ENCODE assay signal across 24 cellular contexts in genomic region chr7:1677206-1678069, GRCh38. TPM values are rescaled to one million over a fixed set of nuclear protein-coding genes. Genes with fewer than 3 reads are reported as not detected.
A peak's percentile ranks its signal among the peaks of the same experiment; 100 is the strongest.
DNase-seq lines count a peak whose midpoint lies in the region; ATAC-seq and TF ChIP-seq lines count a peak whose summit lies in the region.
"Had no signal": no experiment of that assay in that cellular context is flagged by ENCODE, and none has a peak within 500 bp of the region (broad histone marks: within the 10 kb centered on the region; RNA-seq: fewer than 3 reads in every experiment).

No MANE protein-coding gene starts in this region.

- H3K4me1 Mint-ChIP-seq in neural progenitor cell, result peaks cover 20% of the 10 kb centered on the region
- H3K4me1 Mint-ChIP-seq in activated CD8-positive, alpha-beta T cell treated with anti-CD3 and anti-CD28 coated beads, Interleukin-2, amount 10 ng/mL, durations not matched to agents 7 days and 5 days (ENCODE audit: low read depth), result no peaks in the 10 kb centered on the region
- H3K4me1 Mint-ChIP-seq: activated naive CD8-positive, alpha-beta T cell treated with anti-CD3 and anti-CD28 coated beads, Interleukin-2, amount 10 ng/mL, durations not matched to agents 7 days and 5 days had no signal

- TF ChIP-seq CTCF in heart right ventricle (IDR thresholded peaks at IDR 0.05), result no peak
- no peak for TF ChIP-seq CTCF in adrenal gland (IDR thresholded peaks at IDR 0.05)
- no peak for TF ChIP-seq CTCF in neural progenitor cell (IDR thresholded peaks at IDR 0.05)

- no peak overlapping the region for H3K27ac ChIP-seq in heart right ventricle
- no peak overlapping the region for H3K27ac ChIP-seq in adrenal gland
- H3K27ac ChIP-seq in neural progenitor cell, result no peak overlapping the region
- H3K27ac ChIP-seq: body of pancreas, gastroesophageal sphincter, SK-N-MC, upper lobe of right lung, WERI-Rb-1 had no signal

- ATAC-seq in Right ventricle myocardium inferior (no peak), heart right ventricle (no peak)
- ATAC-seq in activated CD8-positive, alpha-beta T cell treated with anti-CD3 and anti-CD28 coated beads, Interleukin-2, amount 10 ng/mL, durations not matched to agents 7 days and 5 days, result no peak
- ATAC-seq: body of pancreas; effector memory CD8-positive, alpha-beta T cell; gastroesophageal sphincter; upper lobe of right lung had no signal

- peaks cover 7% of the 10 kb centered on the region for H3K9me3 Mint-ChIP-seq in neural progenitor cell
- H3K9me3 Mint-ChIP-seq in activated CD8-positive, alpha-beta T cell treated with anti-CD3 and anti-CD28 coated beads, Interleukin-2, amount 10 ng/mL, durations not matched to agents 7 days and 5 days (ENCODE audit: insufficient read depth), result peaks cover 5% of the 10 kb centered on the region
- H3K9me3 Mint-ChIP-seq: activated naive CD8-positive, alpha-beta T cell treated with anti-CD3 and anti-CD28 coated beads, Interleukin-2, amount 10 ng/mL, durations not matched to agents 7 days and 5 days; CD4-positive, alpha-beta T cell; effector memory CD8-positive, alpha-beta T cell had no signal

- 74 to 78% methylated on average over 25 of the region's 25 CpGs for WGBS in heart right ventricle, 2 donors
- 69 to 74% (median 71%) methylated on average over 25 of the region's 25 CpGs for WGBS in adrenal gland, 4 donors

- peaks cover 29% of the 10 kb centered on the region for H4K20me1 ChIP-seq in neural progenitor cell (ENCODE audit: low read depth)

- no peaks in the 10 kb centered on the region for H3K4me1 ChIP-seq in heart right ventricle
- no peaks in the 10 kb centered on the region for H3K4me1 ChIP-seq in adrenal gland (replicated peaks in 1 of 2)
- no peaks in the 10 kb centered on the region for H3K4me1 ChIP-seq in neural progenitor cell
- H3K4me1 ChIP-seq: body of pancreas, gastroesophageal sphincter, upper lobe of right lung had no signal

- POLR2A ChIA-PET in activated CD8-positive, alpha-beta T cell treated with anti-CD3 and anti-CD28 coated beads, Interleukin-2, amount 10 ng/mL, durations not matched to agents 7 days and 5 days (lab: Charles Lee), result no interaction called here

- peaks cover 5% of the 10 kb centered on the region for H3K27me3 Mint-ChIP-seq in neural progenitor cell (ENCODE audit: insufficient read depth, low read depth)
- H3K27me3 Mint-ChIP-seq in activated CD8-positive, alpha-beta T cell treated with anti-CD3 and anti-CD28 coated beads, Interleukin-2, amount 10 ng/mL, durations not matched to agents 7 days and 5 days (ENCODE audit: low read depth), result peaks cover 6% of the 10 kb centered on the region

- no peaks in the 10 kb centered on the region for H3F3A ChIP-seq in neural progenitor cell (ENCODE audit: low read depth)

- peaks cover 0 to 7% (median 1%) of the 10 kb centered on the region in 11 donors for H3K9me3 ChIP-seq in heart right ventricle
- H3K9me3 ChIP-seq in adrenal gland (replicated peaks in 1 of 3), result no peaks in the 10 kb centered on the region
- H3K9me3 ChIP-seq in neural progenitor cell (ENCODE audit: low read depth), result no peaks in the 10 kb centered on the region
- H3K9me3 ChIP-seq: body of pancreas, upper lobe of right lung had no signal

- H3K4me3 ChIP-seq in heart right ventricle (no peak overlapping the region), adrenal gland (no peak overlapping the region), neural progenitor cell (no peak overlapping the region)
- H3K4me3 ChIP-seq: body of pancreas, gastroesophageal sphincter, SK-N-MC, upper lobe of right lung had no signal

- H2AFZ ChIP-seq in neural progenitor cell (replicated peaks), result no peak overlapping the region

- peak overlapping the region; percentile 57 for H3K27ac Mint-ChIP-seq in neural progenitor cell
- H3K27ac Mint-ChIP-seq in activated CD8-positive, alpha-beta T cell treated with anti-CD3 and anti-CD28 coated beads, Interleukin-2, amount 10 ng/mL, durations not matched to agents 7 days and 5 days, result no peak overlapping the region
- H3K27ac Mint-ChIP-seq: activated naive CD8-positive, alpha-beta T cell treated with anti-CD3 and anti-CD28 coated beads, Interleukin-2, amount 10 ng/mL, durations not matched to agents 7 days and 5 days; CD4-positive, alpha-beta T cell; effector memory CD8-positive, alpha-beta T cell; memory B cell had no signal

- no peak overlapping the region for H3K4me2 ChIP-seq in neural progenitor cell

- H3K36me3 ChIP-seq in heart right ventricle (no peaks in the 10 kb centered on the region), adrenal gland (replicated peaks in 1 of 2) (no peaks in the 10 kb centered on the region), neural progenitor cell (no peaks in the 10 kb centered on the region)
- H3K36me3 ChIP-seq: gastroesophageal sphincter, upper lobe of right lung had no signal

- no peaks in the 10 kb centered on the region for H3K79me2 ChIP-seq in neural progenitor cell (ENCODE audit: low read depth)

- H3K9ac ChIP-seq in neural progenitor cell, result no peak overlapping the region

- peaks cover 0 to 15% (median 13%) of the 10 kb centered on the region in 7 donors for H3K27me3 ChIP-seq in heart right ventricle
- H3K27me3 ChIP-seq in adrenal gland, result peaks cover 20% of the 10 kb centered on the region
- H3K27me3 ChIP-seq in neural progenitor cell, result peaks cover 21% of the 10 kb centered on the region

- H3K4me3 Mint-ChIP-seq in neural progenitor cell, result peak overlapping the region; percentile 7
- H3K4me3 Mint-ChIP-seq in activated CD8-positive, alpha-beta T cell treated with anti-CD3 and anti-CD28 coated beads, Interleukin-2, amount 10 ng/mL, durations not matched to agents 7 days and 5 days, result no peak overlapping the region
- H3K4me3 Mint-ChIP-seq: activated naive CD8-positive, alpha-beta T cell treated with anti-CD3 and anti-CD28 coated beads, Interleukin-2, amount 10 ng/mL, durations not matched to agents 7 days and 5 days; CD4-positive, alpha-beta T cell; effector memory CD8-positive, alpha-beta T cell; H9; memory B cell had no signal

- peak; percentile 51 for DNase-seq in Right ventricle myocardium inferior (ENCODE audit: missing footprints)
- no peak for DNase-seq in heart right ventricle
- peak in 4 of 7 donors; percentile 2 to 24 (median 8) for DNase-seq in adrenal gland
- no peak for DNase-seq in neural progenitor cell (ENCODE audit: low spot score)
- DNase-seq in activated CD4-positive, alpha-beta T cell treated with anti-CD3 and anti-CD28 coated beads, Interleukin-2, amount 50 U/mL, for 4 hours, result no peak
- no peak for DNase-seq in activated CD8-positive, alpha-beta T cell treated with anti-CD3 and anti-CD28 coated beads, Interleukin-2, amount 10 ng/mL, durations not matched to agents 7 days and 5 days
- no peak for DNase-seq in activated CD4-positive, alpha-beta T cell treated with anti-CD3 and anti-CD28 coated beads for 48 hours
- DNase-seq: activated CD4-positive, alpha-beta T cell treated with anti-CD3 and anti-CD28 coated beads, Interleukin-2, amount 50 U/mL, for 48 hours; activated naive CD8-positive, alpha-beta T cell treated with anti-CD3 and anti-CD28 coated beads, Interleukin-2, amount 10 ng/mL, durations not matched to agents 7 days and 5 days; DMS 273 treated with DMSO at 0.1 percent for 48 hours; effector memory CD8-positive, alpha-beta T cell; H9; kidney glomerular epithelial cell; NCI-H1105 treated with DMSO at 0.1 percent for 48 hours; NCI-H2107; NCI-H510A; WERI-Rb-1 had no signal

- intact Hi-C loops in Right ventricle myocardium inferior (cut with DNase I), result no loop called here
- intact Hi-C loops in heart right ventricle (cut with DNase I), result loop anchor here in 1 of 10 donors (10.0 kb wide), 1 partner anchor 527 kb away; no protein-coding TSS in a partner anchor
- intact Hi-C loops in adrenal gland (cut with DNase I), result loop anchor here in 1 of 2 donors (10.0 kb wide), 1 partner anchor 527 kb away; no protein-coding TSS in a partner anchor

- H3K36me3 Mint-ChIP-seq in neural progenitor cell, result peaks cover 13% of the 10 kb centered on the region
- H3K36me3 Mint-ChIP-seq in activated CD8-positive, alpha-beta T cell treated with anti-CD3 and anti-CD28 coated beads, Interleukin-2, amount 10 ng/mL, durations not matched to agents 7 days and 5 days (ENCODE audit: low read depth), result no peaks in the 10 kb centered on the region
- H3K36me3 Mint-ChIP-seq: activated naive CD8-positive, alpha-beta T cell treated with anti-CD3 and anti-CD28 coated beads, Interleukin-2, amount 10 ng/mL, durations not matched to agents 7 days and 5 days had no signal

- TF ChIP-seq POLR2A in adrenal gland (IDR thresholded peaks at IDR 0.05), result no peak

- CTCF ChIA-PET in activated CD8-positive, alpha-beta T cell treated with anti-CD3 and anti-CD28 coated beads, Interleukin-2, amount 10 ng/mL, durations not matched to agents 7 days and 5 days (lab: Charles Lee), result no interaction called here

RNA-seq across cellular contexts. Expression of gene ELFN1, which starts 7.4 kb away (rescaled TPM):
- total RNA-seq in Right ventricle myocardium inferior (10.7 TPM), heart right ventricle (1 to 10 TPM; 3.4 to 9.5 (median 6.4) TPM), adrenal gland (1 to 10 TPM in 4 of 8 donors, under 1 TPM in 4; 0.24 to 2.8 (median 1.0) TPM), neural progenitor cell (ENCODE audit: low replicate concordance) (2.2 and 13.6 TPM in 2 replicates)
- polyA plus RNA-seq in heart right ventricle (1 to 10 TPM; 3.0 to 5.7 TPM), adrenal gland (1 to 10 TPM in 1 of 3 donors, under 1 TPM in 2; 0.05 to 1.5 (median 0.80) TPM)
- total RNA-seq in activated CD8-positive, alpha-beta T cell treated with anti-CD3 and anti-CD28 coated beads, Interleukin-2, amount 10 ng/mL, durations not matched to agents 7 days and 5 days, result not detected
- total RNA-seq: activated naive CD8-positive, alpha-beta T cell treated with anti-CD3 and anti-CD28 coated beads, Interleukin-2, amount 10 ng/mL, durations not matched to agents 7 days and 5 days; CD4-positive, alpha-beta T cell; M059J had no signal

Comparison
In these comparisons a context has a peak if more than half of its experiments do, and no peak if none do; other contexts are left out.
1. DNase-seq: peak in Right ventricle myocardium inferior (single experiment) and adrenal gland (4 of 7); none in heart right ventricle (0 of 2), neural progenitor cell (single experiment), activated CD4-positive, alpha-beta T cell treated with anti-CD3 and anti-CD28 coated beads, Interleukin-2, amount 50 U/mL, for 4 hours (0 of 2), activated CD8-positive, alpha-beta T cell treated with anti-CD3 and anti-CD28 coated beads, Interleukin-2, amount 10 ng/mL, durations not matched to agents 7 days and 5 days (single experiment) and activated CD4-positive, alpha-beta T cell treated with anti-CD3 and anti-CD28 coated beads for 48 hours (single experiment).